Comparison of ENCODE assay signal across 30 cellular contexts in the genomic region with DNA sequence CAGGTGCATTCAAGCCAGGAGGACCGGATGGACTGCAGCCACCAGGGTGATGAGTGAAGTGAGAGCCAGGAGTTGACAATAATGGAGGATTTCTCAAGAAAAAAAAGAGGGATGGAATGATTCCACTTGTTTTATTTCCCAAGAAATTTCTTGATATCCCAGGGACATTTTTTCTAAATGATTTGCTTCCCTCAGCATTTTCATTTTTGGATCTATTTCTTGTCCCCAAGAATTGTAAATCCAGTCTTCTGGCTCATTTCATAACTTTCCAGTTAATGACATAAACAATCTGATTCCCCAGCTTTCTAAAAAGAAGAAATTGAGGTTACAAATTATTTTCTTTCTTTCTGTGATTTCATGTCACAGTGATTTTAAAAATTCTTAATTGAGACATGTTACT.
"Had no signal": no experiment of that assay in that cellular context is flagged by ENCODE, and none has a peak within 500 bp of the region (broad histone marks: within the 10 kb centered on the region; RNA-seq: fewer than 3 reads in every experiment).

No MANE protein-coding gene starts in this region.

- H3K4me1 Mint-ChIP-seq: naive thymus-derived CD4-positive, alpha-beta T cell; natural killer cell; neural crest cell; stimulated activated memory B cell treated with anti-CD40 and anti-IgM and Interleukin-4, amounts not matched to agents 10 μg/mL and 1 μg/mL and 100 μg/mL, for 72 hours; stimulated activated naive CD8-positive, alpha-beta T cell treated with anti-CD3 and anti-CD28 coated beads, Interleukin-15, amount 100 ng/mL, for 72 hours had no signal

- H3K4me2 ChIP-seq: smooth muscle cell had no signal

- H3K4me3 ChIP-seq: pancreas, prostate gland, skin epidermis, smooth muscle cell, spleen, suprapubic skin, testis, tibial artery, transverse colon, upper lobe of right lung, uterus had no signal

- H3K9me3 ChIP-seq: neutrophil, pancreas, prostate gland, spleen, suprapubic skin, testis, tibial artery, transverse colon, upper lobe of right lung, uterus had no signal

- DNase-seq: naive thymus-derived CD4-positive, alpha-beta T cell; natural killer cell; nucleus accumbens; pancreas; right cardiac atrium; spleen; stimulated activated CD4-positive, alpha-beta T cell treated with anti-CD3 and anti-CD28 coated beads, Interleukin-12 subunit alpha, Interleukin-12 subunit beta, amount 100 ng/mL, for 4 hours; stimulated activated CD4-positive, alpha-beta T cell treated with anti-CD3 and anti-CD28 coated beads, Interleukin-1b, Interleukin-23, amount 100 ng/mL, for 48 hours; stimulated activated CD4-positive, alpha-beta T cell treated with anti-CD3 and anti-CD28 coated beads, Interleukin-4, amount 100 ng/mL, for 1 hour; stimulated activated CD4-positive, alpha-beta T cell treated with anti-CD3 and anti-CD28 coated beads, Interleukin-4, amount 100 ng/mL, for 4 hours; stimulated activated CD8-positive, alpha-beta memory T cell treated with anti-CD3 and anti-CD28 coated beads, Interleukin-4, amount 100 ng/mL, for 48 hours; stimulated activated naive CD4-positive, alpha-beta T cell; stimulated activated naive CD8-positive, alpha-beta T cell treated with anti-CD3 and anti-CD28 coated beads, Interleukin-15, amount 100 ng/mL, for 72 hours; stimulated activated naive CD8-positive, alpha-beta T cell treated with anti-CD3 and anti-CD28 coated beads, Interleukin-15, Interleukin-2, amounts not matched to agents 100 U/mL and 50 U/mL, for 24 hours; substantia nigra; testis; tibial artery; transverse colon; upper lobe of right lung; uterus had no signal

- H3K9me3 Mint-ChIP-seq: nephron; neural crest cell; stimulated activated memory B cell treated with anti-CD40 and anti-IgM and Interleukin-4, amounts not matched to agents 10 μg/mL and 1 μg/mL and 100 μg/mL, for 72 hours; type B pancreatic cell had no signal

- H3K4me1 ChIP-seq: pancreas, prostate gland, spleen, suprapubic skin, testis, tibial artery, transverse colon, upper lobe of right lung, uterus had no signal

- H3K36me3 Mint-ChIP-seq: naive thymus-derived CD4-positive, alpha-beta T cell; stimulated activated memory B cell treated with anti-CD40 and anti-IgM and Interleukin-4, amounts not matched to agents 10 μg/mL and 1 μg/mL and 100 μg/mL, for 72 hours; type B pancreatic cell had no signal

- FAIRE-seq: pancreas had no signal

- H3K27ac ChIP-seq: neutrophil, pancreas, prostate gland, skin epidermis, spleen, suprapubic skin, testis, tibial artery, transverse colon, upper lobe of right lung, uterus had no signal

- H3K4me3 Mint-ChIP-seq: naive thymus-derived CD4-positive, alpha-beta T cell; natural killer cell; nephron; neural crest cell; stimulated activated memory B cell treated with anti-CD40 and anti-IgM and Interleukin-4, amounts not matched to agents 10 μg/mL and 1 μg/mL and 100 μg/mL, for 72 hours; stimulated activated naive CD8-positive, alpha-beta T cell treated with anti-CD3 and anti-CD28 coated beads, Interleukin-15, amount 100 ng/mL, for 72 hours; type B pancreatic cell had no signal

- H3K27ac Mint-ChIP-seq: naive thymus-derived CD4-positive, alpha-beta T cell; natural killer cell; nephron; stimulated activated memory B cell treated with anti-CD40 and anti-IgM and Interleukin-4, amounts not matched to agents 10 μg/mL and 1 μg/mL and 100 μg/mL, for 72 hours; type B pancreatic cell had no signal

- ATAC-seq: naive thymus-derived CD4-positive, alpha-beta T cell; natural killer cell; pancreas; right cardiac atrium; sciatic nerve; stimulated activated memory B cell treated with anti-CD40 and anti-IgM and Interleukin-4, amounts not matched to agents 10 μg/mL and 1 μg/mL and 100 μg/mL, for 72 hours; stimulated activated naive CD8-positive, alpha-beta T cell treated with anti-CD3 and anti-CD28 coated beads, Interleukin-15, amount 100 ng/mL, for 72 hours; stimulated activated naive CD8-positive, alpha-beta T cell treated with anti-CD3 and anti-CD28 coated beads, Interleukin-15, Interleukin-2, amounts not matched to agents 100 U/mL and 50 U/mL, for 24 hours; upper lobe of right lung had no signal

- H3K27me3 ChIP-seq: neutrophil, pancreas, spleen, suprapubic skin, testis, tibial artery, transverse colon, upper lobe of right lung, uterus had no signal

- H3K36me3 ChIP-seq: neutrophil, pancreas, prostate gland, spleen, suprapubic skin, tibial artery, transverse colon, upper lobe of right lung, uterus had no signal

- H3K27me3 Mint-ChIP-seq: naive thymus-derived CD4-positive, alpha-beta T cell; stimulated activated memory B cell treated with anti-CD40 and anti-IgM and Interleukin-4, amounts not matched to agents 10 μg/mL and 1 μg/mL and 100 μg/mL, for 72 hours; stimulated activated naive CD8-positive, alpha-beta T cell treated with anti-CD3 and anti-CD28 coated beads, Interleukin-15, amount 100 ng/mL, for 72 hours; type B pancreatic cell had no signal
